Comparison of ENCODE assay signal across 11 cellular contexts in the genomic region with DNA sequence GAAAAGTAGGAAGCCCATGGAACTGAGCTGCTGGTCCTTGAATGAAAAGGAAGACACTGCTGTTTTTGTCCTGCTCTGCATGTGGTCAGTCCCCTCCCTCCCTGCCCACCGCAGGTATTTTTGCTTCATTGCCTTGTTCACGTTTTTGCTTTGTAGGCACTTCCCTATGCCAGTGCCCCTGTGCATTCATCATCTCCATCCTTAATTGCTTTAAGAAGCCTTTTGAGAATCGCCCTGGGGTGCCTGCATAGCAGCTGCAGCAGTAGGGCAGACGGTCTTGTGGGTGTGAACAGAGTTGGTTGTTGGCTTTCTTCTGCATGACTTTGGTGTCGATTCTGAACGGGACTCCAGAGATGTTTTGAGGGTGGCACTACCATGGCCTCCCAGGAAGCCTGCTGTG.
DNase-seq lines count a peak whose midpoint lies in the region; ATAC-seq and TF ChIP-seq lines count a peak whose summit lies in the region.
"Had no signal": no experiment of that assay in that cellular context is flagged by ENCODE, and none has a peak within 500 bp of the region (broad histone marks: within the 10 kb centered on the region; RNA-seq: fewer than 3 reads in every experiment).

No MANE protein-coding gene starts in this region.

- H3K27me3 ChIP-seq in heart right ventricle (no peaks in the 10 kb centered on the region), vagina (no peaks in the 10 kb centered on the region), prostate gland (replicated peaks; ENCODE audit: insufficient read depth) (no peaks in the 10 kb centered on the region)

- peak overlapping the region; percentile 79 for H3K27ac Mint-ChIP-seq in T-helper 1 cell treated with Interleukin-12 subunit alpha and Interleukin-12 subunit beta and Interleukin-4 antibody, amounts not matched to agents 30 μg/mL and 1 μg/mL, for 36 hours

- no peak overlapping the region for H3K4me3 Mint-ChIP-seq in T-helper 1 cell treated with Interleukin-12 subunit alpha and Interleukin-12 subunit beta and Interleukin-4 antibody, amounts not matched to agents 30 μg/mL and 1 μg/mL, for 36 hours

- H3K36me3 ChIP-seq in heart right ventricle (no peaks in the 10 kb centered on the region), vagina (no peaks in the 10 kb centered on the region), prostate gland (no peaks in the 10 kb centered on the region)

- H3K4me1 ChIP-seq in heart right ventricle: peaks cover 9 to 57% (median 39%) of the 10 kb centered on the region in 9 donors
- peaks cover 62% of the 10 kb centered on the region for H3K4me1 ChIP-seq in vagina
- H3K4me1 ChIP-seq in prostate gland (replicated peaks): no peaks in the 10 kb centered on the region

- H3K9me3 Mint-ChIP-seq in T-helper 1 cell treated with Interleukin-12 subunit alpha and Interleukin-12 subunit beta and Interleukin-4 antibody, amounts not matched to agents 30 μg/mL and 1 μg/mL, for 36 hours: peaks cover 5% of the 10 kb centered on the region

- H3K27me3 Mint-ChIP-seq in T-helper 1 cell treated with Interleukin-12 subunit alpha and Interleukin-12 subunit beta and Interleukin-4 antibody, amounts not matched to agents 30 μg/mL and 1 μg/mL, for 36 hours (ENCODE audit: low read depth): no peaks in the 10 kb centered on the region

- TF ChIP-seq POLR2A in vagina (IDR thresholded peaks at IDR 0.05) (no peak), prostate gland (IDR thresholded peaks at IDR 0.05) (no peak)

- H3K4me3 ChIP-seq in heart right ventricle: no peak overlapping the region
- no peak overlapping the region for H3K4me3 ChIP-seq in vagina
- no peak overlapping the region for H3K4me3 ChIP-seq in prostate gland

- ATAC-seq in heart right ventricle (no peak), HG03457 (IDR thresholded peaks at IDR 0.05; ENCODE audit: unreplicated experiment) (no peak)

- DNase-seq in heart right ventricle: no peak
- DNase-seq in cardiac septum (ENCODE audit: low spot score): no peak
- peak; percentile 53 for DNase-seq in foreskin melanocyte
- no peak for DNase-seq in vagina (ENCODE audit: extremely low spot score in 2 of 2)
- no peak for DNase-seq in SK-N-DZ (ENCODE audit: low spot score)
- no peak for DNase-seq in prostate gland (ENCODE audit: low spot score)
- DNase-seq: head of caudate nucleus, mesendoderm, NCI-H1048 had no signal

- H3K27ac ChIP-seq in heart right ventricle: peak overlapping the region in 9 of 10 donors; percentile 47 to 88 (median 75)
- peak overlapping the region; percentile 79 for H3K27ac ChIP-seq in vagina
- H3K27ac ChIP-seq in prostate gland: no peak overlapping the region

- peaks cover 8% of the 10 kb centered on the region for H3K36me3 Mint-ChIP-seq in T-helper 1 cell treated with Interleukin-12 subunit alpha and Interleukin-12 subunit beta and Interleukin-4 antibody, amounts not matched to agents 30 μg/mL and 1 μg/mL, for 36 hours (ENCODE audit: low read depth)

- H3K9me3 ChIP-seq in heart right ventricle (no peaks in the 10 kb centered on the region), vagina (no peaks in the 10 kb centered on the region), prostate gland (no peaks in the 10 kb centered on the region)

- H3K4me1 Mint-ChIP-seq in T-helper 1 cell treated with Interleukin-12 subunit alpha and Interleukin-12 subunit beta and Interleukin-4 antibody, amounts not matched to agents 30 μg/mL and 1 μg/mL, for 36 hours (ENCODE audit: low read depth): peaks cover 44% of the 10 kb centered on the region

- intact Hi-C loops in heart right ventricle (cut with DNase I) (loop anchor here in 5 of 10 donors (5.0 to 10.0 kb wide), 3 partner anchors 98 to 122 kb away; a partner anchor contains a TSS), cardiac septum (cut with DNase I) (no loop called here), vagina (cut with DNase I) (loop anchor here (10.0 kb wide), 1 partner anchor 98 kb away; a partner anchor contains a TSS), prostate gland (cut with DNase I) (no loop called here)

- TF ChIP-seq CTCF in heart right ventricle (IDR thresholded peaks at IDR 0.05) (no peak), vagina (IDR thresholded peaks at IDR 0.05) (no peak), prostate gland (IDR thresholded peaks at IDR 0.05) (no peak)

- WGBS in heart right ventricle, 2 donors: 82 to 85% methylated on average over 6 of the region's 6 CpGs
- WGBS in prostate gland: 88% methylated on average over 6 of the region's 6 CpGs

Comparison
In these comparisons a context has a peak if more than half of its experiments do, and no peak if none do; other contexts are left out.
1. H3K27ac ChIP-seq: peak in heart right ventricle (9 of 10) and vagina (single experiment); none in prostate gland (0 of 2).